In genomic region chr5:21919417-21920022, GRCh38 we compare ENCODE assay signal across 9 cellular contexts.
DNase-seq lines count a peak whose midpoint lies in the region; ATAC-seq and TF ChIP-seq lines count a peak whose summit lies in the region.
"Had no signal": no experiment of that assay in that cellular context is flagged by ENCODE, and none has a peak within 500 bp of the region (broad histone marks: within the 10 kb centered on the region; RNA-seq: fewer than 3 reads in every experiment).

No MANE protein-coding gene starts in this region.

- TF ChIP-seq POLR2A in ovary (IDR thresholded peaks at IDR 0.05) = no peak

- TF ChIP-seq EP300 in ovary (IDR thresholded peaks at IDR 0.05) = no peak

- peak; percentile 14 for DNase-seq in NCI-H1436 (lab: John Stamatoyannopoulos, UW)
- DNase-seq in NCI-H1436 treated with DMSO at 0.1 percent for 48 hours (lab: John Stamatoyannopoulos, UW) = no peak
- DNase-seq in GM23338 (ENCODE audit: low spot score) = peak; percentile 66
- peak; percentile 10 for DNase-seq in HuH-7.5 (ENCODE audit: low spot score)
- peak; percentile 45 for DNase-seq in OCI-LY7 (ENCODE audit: low spot score)
- peak; percentile 47 for DNase-seq in endothelial cell (ENCODE audit: low spot score)
- no peak for DNase-seq in osteocyte (ENCODE audit: extremely low spot score, unreplicated experiment)
- DNase-seq in ovary = no peak

- no peaks in the 10 kb centered on the region for H3K36me3 ChIP-seq in GM23338 (ENCODE audit: insufficient read depth)
- H3K36me3 ChIP-seq in OCI-LY7 (ENCODE audit: insufficient read depth, low read length) = no peaks in the 10 kb centered on the region
- H3K36me3 ChIP-seq in ovary = no peaks in the 10 kb centered on the region
- H3K36me3 ChIP-seq: BLaER1 had no signal

- POLR2A ChIA-PET in OCI-LY7 (lab: Charles Lee) = interaction anchor here (0.6 kb wide), 1 partner anchor 1793 kb away, joined by 3 read pairs; no protein-coding TSS in a partner anchor

- intact Hi-C loops in OCI-LY7 (cut with micrococcal nuclease; ENCODE audit: unreplicated experiment) (no loop called here), ovary (cut with DNase I) (no loop called here)

- TF ChIP-seq CTCF in GM23338 (conservative IDR thresholded peaks at IDR 0.05; ENCODE audit: low read depth in 2 of 2) (peak; percentile 81 to 97), OCI-LY7 (conservative IDR thresholded peaks at IDR 0.05; ENCODE audit: low read length) (peak; percentile 86), endothelial cell (IDR thresholded peaks at IDR 0.05; ENCODE audit: unreplicated experiment) (peak; percentile 61), osteocyte (IDR thresholded peaks at IDR 0.05) (peak; percentile 67), ovary (IDR thresholded peaks at IDR 0.05) (no peak)

- H3K36me3 Mint-ChIP-seq in GM23338 (ENCODE audit: low read depth) (no peaks in the 10 kb centered on the region), endothelial cell (ENCODE audit: low read depth, unreplicated experiment) (no peaks in the 10 kb centered on the region), osteocyte (ENCODE audit: unreplicated experiment) (no peaks in the 10 kb centered on the region)

- no peaks in the 10 kb centered on the region for H3K9me3 Mint-ChIP-seq in GM23338
- no peaks in the 10 kb centered on the region for H3K9me3 Mint-ChIP-seq in endothelial cell (ENCODE audit: unreplicated experiment)
- no peaks in the 10 kb centered on the region for H3K9me3 Mint-ChIP-seq in osteocyte (ENCODE audit: unreplicated experiment)

- H3K4me1 ChIP-seq in GM23338 (ENCODE audit: insufficient read depth) (peaks cover 9% of the 10 kb centered on the region; the same call in 1 of the 2 replicates), OCI-LY7 (ENCODE audit: insufficient read depth, low read length, poor library complexity, severe bottlenecking) (no peaks in the 10 kb centered on the region), ovary (ENCODE audit: insufficient read depth) (no peaks in the 10 kb centered on the region)
- H3K4me1 ChIP-seq: BLaER1 had no signal

- H3K27ac ChIP-seq in GM23338 (ENCODE audit: low read depth) (no peak overlapping the region), OCI-LY7 (ENCODE audit: low read depth, low read length, poor library complexity, severe bottlenecking) (no peak overlapping the region), ovary (no peak overlapping the region)
- H3K27ac ChIP-seq: BLaER1 had no signal

- WGBS in ovary, 3 donors = 11 to 15% (median 12%) methylated on average over 8 of the region's 8 CpGs

- BruUV-seq in OCI-LY7 (replicated peaks; lab: Mats Ljungman, UMichigan) = no TSS peak

- no peaks in the 10 kb centered on the region for H3K9me2 ChIP-seq in GM23338 (ENCODE audit: insufficient read depth)
- no peaks in the 10 kb centered on the region for H3K9me2 ChIP-seq in OCI-LY7 (ENCODE audit: insufficient read depth, low read length)

- H3K4me3 ChIP-seq in GM23338 (no peak overlapping the region), OCI-LY7 (ENCODE audit: low read depth, low read length, poor library complexity, severe bottlenecking) (no peak overlapping the region), ovary (no peak overlapping the region)
- H3K4me3 ChIP-seq: BLaER1 had no signal

- peak; percentile 72 for ATAC-seq in GM23338

- H3K27ac Mint-ChIP-seq in GM23338 = no peak overlapping the region
- no peak overlapping the region for H3K27ac Mint-ChIP-seq in endothelial cell (ENCODE audit: unreplicated experiment)
- H3K27ac Mint-ChIP-seq in osteocyte (ENCODE audit: unreplicated experiment) = no peak overlapping the region

- H3K79me2 ChIP-seq in GM23338 (replicated peaks; ENCODE audit: insufficient read depth) (no peaks in the 10 kb centered on the region), OCI-LY7 (ENCODE audit: insufficient read depth, low read depth, low read length) (no peaks in the 10 kb centered on the region)

- H3K27me3 Mint-ChIP-seq in GM23338 (ENCODE audit: insufficient read depth, low read depth, poor library complexity) (no peaks in the 10 kb centered on the region), endothelial cell (ENCODE audit: unreplicated experiment) (no peaks in the 10 kb centered on the region), osteocyte (ENCODE audit: unreplicated experiment) (peaks cover 6% of the 10 kb centered on the region)

- H3K4me1 Mint-ChIP-seq in GM23338 (peaks cover 7% of the 10 kb centered on the region; the same call in 2 of the 3 replicates), endothelial cell (ENCODE audit: unreplicated experiment) (peaks cover 18% of the 10 kb centered on the region), osteocyte (ENCODE audit: unreplicated experiment) (no peaks in the 10 kb centered on the region)

- H2AFZ ChIP-seq in GM23338 (no peak overlapping the region), OCI-LY7 (ENCODE audit: low read length) (no peak overlapping the region)

- no peak overlapping the region for H3K4me2 ChIP-seq in GM23338
- H3K4me2 ChIP-seq in OCI-LY7 (ENCODE audit: low read length) = no peak overlapping the region
- H3K4me2 ChIP-seq: BLaER1 had no signal

- H3F3A ChIP-seq in GM23338 (replicated peaks; ENCODE audit: low read depth) = no peaks in the 10 kb centered on the region

- H3K27me3 ChIP-seq in GM23338 (ENCODE audit: insufficient read depth) = no peaks in the 10 kb centered on the region
- H3K27me3 ChIP-seq in ovary = no peaks in the 10 kb centered on the region
- H3K27me3 ChIP-seq: BLaER1 had no signal

- no peak overlapping the region for H3K4me3 Mint-ChIP-seq in GM23338
- H3K4me3 Mint-ChIP-seq in endothelial cell (ENCODE audit: unreplicated experiment) = no peak overlapping the region
- no peak overlapping the region for H3K4me3 Mint-ChIP-seq in osteocyte (ENCODE audit: unreplicated experiment)

- CTCF ChIA-PET in OCI-LY7 (lab: Charles Lee; ENCODE audit: unreplicated experiment) = no interaction called here

- H4K20me1 ChIP-seq in GM23338 (replicated peaks; ENCODE audit: insufficient read depth) (no peaks in the 10 kb centered on the region), OCI-LY7 (ENCODE audit: insufficient read depth, low read length) (no peaks in the 10 kb centered on the region)
- H4K20me1 ChIP-seq: BLaER1 had no signal

- no peaks in the 10 kb centered on the region for H3K9me3 ChIP-seq in OCI-LY7 (ENCODE audit: low read length)
- H3K9me3 ChIP-seq in ovary = no peaks in the 10 kb centered on the region
- H3K9me3 ChIP-seq: BLaER1 had no signal

TF ChIP-seq in GM23338, 12 proteins besides CTCF, POLR2A, EP300 and RAD21 (continues in another document):
- TF ChIP-seq STAT1 (IDR thresholded peaks at IDR 0.05; ENCODE audit: unreplicated experiment) (no peak), POLR2AphosphoS5 (IDR thresholded peaks at IDR 0.05; ENCODE audit: low read depth) (no peak), REST (IDR thresholded peaks at IDR 0.05; ENCODE audit: unreplicated experiment) (no peak), NANOG (IDR thresholded peaks at IDR 0.05; ENCODE audit: borderline replicate concordance) (no peak)

Comparison
In these comparisons a context has a peak if more than half of its experiments do, and no peak if none do; other contexts are left out.
1. DNase-seq: peak in NCI-H1436 (single experiment), GM23338 (single experiment), HuH-7.5 (single experiment), OCI-LY7 (single experiment) and endothelial cell (single experiment); none in NCI-H1436 treated with DMSO at 0.1 percent for 48 hours (single experiment), osteocyte (single experiment) and ovary (0 of 5).
2. CTCF ChIP-seq: peak in GM23338 (2 of 2), OCI-LY7 (single experiment), endothelial cell (single experiment) and osteocyte (single experiment); none in ovary (0 of 3).